Comparison of ENCODE assay signal across 1 cellular context in genomic region chr16:55510185-55510805, GRCh38.
TF ChIP-seq lines count a peak whose summit lies in the region.

No MANE protein-coding gene starts in this region.

TF ChIP-seq in HepG2, 621 proteins besides CTCF, POLR2A, EP300 and RAD21:
- no peak for TF ChIP-seq ZBTB42 (CRISPR knock-in tag; IDR thresholded peaks at IDR 0.05)
- TF ChIP-seq IRX3 (CRISPR knock-in tag; IDR thresholded peaks at IDR 0.05; ENCODE audit: borderline replicate concordance, low read depth) = no peak
- TF ChIP-seq SMC3 (IDR thresholded peaks at IDR 0.05; ENCODE audit: low read length) = no peak
- TF ChIP-seq FOXO1 (CRISPR knock-in tag; IDR thresholded peaks at IDR 0.05) = no peak
- TF ChIP-seq ZNF768 (CRISPR knock-in tag; IDR thresholded peaks at IDR 0.05) = no peak
- no peak for TF ChIP-seq ZNF10 (CRISPR knock-in tag; IDR thresholded peaks at IDR 0.05; ENCODE audit: borderline replicate concordance, low read depth)
- TF ChIP-seq, protein P1, sequence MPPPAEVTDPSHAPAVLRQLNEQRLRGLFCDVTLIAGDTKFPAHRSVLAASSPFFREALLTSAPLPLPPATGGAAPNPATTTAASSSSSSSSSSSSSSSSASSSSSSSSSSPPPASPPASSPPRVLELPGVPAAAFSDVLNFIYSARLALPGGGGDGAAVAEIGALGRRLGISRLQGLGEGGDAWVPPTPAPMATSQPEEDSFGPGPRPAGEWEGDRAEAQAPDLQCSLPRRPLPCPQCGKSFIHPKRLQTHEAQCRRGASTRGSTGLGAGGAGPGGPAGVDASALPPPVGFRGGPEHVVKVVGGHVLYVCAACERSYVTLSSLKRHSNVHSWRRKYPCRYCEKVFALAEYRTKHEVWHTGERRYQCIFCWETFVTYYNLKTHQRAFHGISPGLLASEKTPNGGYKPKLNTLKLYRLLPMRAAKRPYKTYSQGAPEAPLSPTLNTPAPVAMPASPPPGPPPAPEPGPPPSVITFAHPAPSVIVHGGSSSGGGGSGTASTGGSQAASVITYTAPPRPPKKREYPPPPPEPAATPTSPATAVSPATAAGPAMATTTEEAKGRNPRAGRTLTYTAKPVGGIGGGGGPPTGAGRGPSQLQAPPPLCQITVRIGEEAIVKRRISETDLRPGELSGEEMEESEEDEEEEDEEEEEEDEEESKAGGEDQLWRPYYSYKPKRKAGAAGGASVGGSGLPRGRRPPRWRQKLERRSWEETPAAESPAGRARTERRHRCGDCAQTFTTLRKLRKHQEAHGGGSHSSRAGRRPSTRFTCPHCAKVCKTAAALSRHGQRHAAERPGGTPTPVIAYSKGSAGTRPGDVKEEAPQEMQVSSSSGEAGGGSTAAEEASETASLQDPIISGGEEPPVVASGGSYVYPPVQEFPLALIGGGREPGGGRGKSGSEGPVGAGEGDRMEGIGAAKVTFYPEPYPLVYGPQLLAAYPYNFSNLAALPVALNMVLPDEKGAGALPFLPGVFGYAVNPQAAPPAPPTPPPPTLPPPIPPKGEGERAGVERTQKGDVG (CRISPR knock-in tag; IDR thresholded peaks at IDR 0.05; ENCODE audit: borderline replicate concordance) = no peak
- no peak for TF ChIP-seq ZNF670 (CRISPR knock-in tag; IDR thresholded peaks at IDR 0.05; ENCODE audit: borderline replicate concordance)
- TF ChIP-seq, protein P2, sequence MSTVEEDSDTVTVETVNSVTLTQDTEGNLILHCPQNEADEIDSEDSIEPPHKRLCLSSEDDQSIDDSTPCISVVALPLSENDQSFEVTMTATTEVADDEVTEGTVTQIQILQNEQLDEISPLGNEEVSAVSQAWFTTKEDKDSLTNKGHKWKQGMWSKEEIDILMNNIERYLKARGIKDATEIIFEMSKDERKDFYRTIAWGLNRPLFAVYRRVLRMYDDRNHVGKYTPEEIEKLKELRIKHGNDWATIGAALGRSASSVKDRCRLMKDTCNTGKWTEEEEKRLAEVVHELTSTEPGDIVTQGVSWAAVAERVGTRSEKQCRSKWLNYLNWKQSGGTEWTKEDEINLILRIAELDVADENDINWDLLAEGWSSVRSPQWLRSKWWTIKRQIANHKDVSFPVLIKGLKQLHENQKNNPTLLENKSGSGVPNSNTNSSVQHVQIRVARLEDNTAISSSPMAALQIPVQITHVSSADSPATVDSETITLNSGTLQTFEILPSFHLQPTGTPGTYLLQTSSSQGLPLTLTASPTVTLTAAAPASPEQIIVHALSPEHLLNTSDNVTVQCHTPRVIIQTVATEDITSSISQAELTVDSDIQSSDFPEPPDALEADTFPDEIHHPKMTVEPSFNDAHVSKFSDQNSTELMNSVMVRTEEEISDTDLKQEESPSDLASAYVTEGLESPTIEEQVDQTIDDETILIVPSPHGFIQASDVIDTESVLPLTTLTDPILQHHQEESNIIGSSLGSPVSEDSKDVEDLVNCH (CRISPR knock-in tag; IDR thresholded peaks at IDR 0.05) = no peak
- no peak for TF ChIP-seq RFXANK (CRISPR knock-in tag; IDR thresholded peaks at IDR 0.05)
- no peak for TF ChIP-seq PREB (CRISPR knock-in tag; IDR thresholded peaks at IDR 0.05)
- no peak for TF ChIP-seq ZNF607 (CRISPR knock-in tag; IDR thresholded peaks at IDR 0.05; ENCODE audit: borderline replicate concordance)
- TF ChIP-seq, protein P3, sequence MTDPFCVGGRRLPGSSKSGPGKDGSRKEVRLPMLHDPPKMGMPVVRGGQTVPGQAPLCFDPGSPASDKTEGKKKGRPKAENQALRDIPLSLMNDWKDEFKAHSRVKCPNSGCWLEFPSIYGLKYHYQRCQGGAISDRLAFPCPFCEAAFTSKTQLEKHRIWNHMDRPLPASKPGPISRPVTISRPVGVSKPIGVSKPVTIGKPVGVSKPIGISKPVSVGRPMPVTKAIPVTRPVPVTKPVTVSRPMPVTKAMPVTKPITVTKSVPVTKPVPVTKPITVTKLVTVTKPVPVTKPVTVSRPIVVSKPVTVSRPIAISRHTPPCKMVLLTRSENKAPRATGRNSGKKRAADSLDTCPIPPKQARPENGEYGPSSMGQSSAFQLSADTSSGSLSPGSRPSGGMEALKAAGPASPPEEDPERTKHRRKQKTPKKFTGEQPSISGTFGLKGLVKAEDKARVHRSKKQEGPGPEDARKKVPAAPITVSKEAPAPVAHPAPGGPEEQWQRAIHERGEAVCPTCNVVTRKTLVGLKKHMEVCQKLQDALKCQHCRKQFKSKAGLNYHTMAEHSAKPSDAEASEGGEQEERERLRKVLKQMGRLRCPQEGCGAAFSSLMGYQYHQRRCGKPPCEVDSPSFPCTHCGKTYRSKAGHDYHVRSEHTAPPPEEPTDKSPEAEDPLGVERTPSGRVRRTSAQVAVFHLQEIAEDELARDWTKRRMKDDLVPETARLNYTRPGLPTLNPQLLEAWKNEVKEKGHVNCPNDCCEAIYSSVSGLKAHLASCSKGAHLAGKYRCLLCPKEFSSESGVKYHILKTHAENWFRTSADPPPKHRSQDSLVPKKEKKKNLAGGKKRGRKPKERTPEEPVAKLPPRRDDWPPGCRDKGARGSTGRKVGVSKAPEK (CRISPR knock-in tag; IDR thresholded peaks at IDR 0.05; ENCODE audit: borderline replicate concordance) = no peak
- TF ChIP-seq, protein P4, sequence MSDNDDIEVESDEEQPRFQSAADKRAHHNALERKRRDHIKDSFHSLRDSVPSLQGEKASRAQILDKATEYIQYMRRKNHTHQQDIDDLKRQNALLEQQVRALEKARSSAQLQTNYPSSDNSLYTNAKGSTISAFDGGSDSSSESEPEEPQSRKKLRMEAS (IDR thresholded peaks at IDR 0.05) = no peak
- no peak for TF ChIP-seq ZNF605 (CRISPR knock-in tag; IDR thresholded peaks at IDR 0.05)
- TF ChIP-seq RELA (CRISPR knock-in tag; IDR thresholded peaks at IDR 0.05) = no peak
- TF ChIP-seq, protein P5, sequence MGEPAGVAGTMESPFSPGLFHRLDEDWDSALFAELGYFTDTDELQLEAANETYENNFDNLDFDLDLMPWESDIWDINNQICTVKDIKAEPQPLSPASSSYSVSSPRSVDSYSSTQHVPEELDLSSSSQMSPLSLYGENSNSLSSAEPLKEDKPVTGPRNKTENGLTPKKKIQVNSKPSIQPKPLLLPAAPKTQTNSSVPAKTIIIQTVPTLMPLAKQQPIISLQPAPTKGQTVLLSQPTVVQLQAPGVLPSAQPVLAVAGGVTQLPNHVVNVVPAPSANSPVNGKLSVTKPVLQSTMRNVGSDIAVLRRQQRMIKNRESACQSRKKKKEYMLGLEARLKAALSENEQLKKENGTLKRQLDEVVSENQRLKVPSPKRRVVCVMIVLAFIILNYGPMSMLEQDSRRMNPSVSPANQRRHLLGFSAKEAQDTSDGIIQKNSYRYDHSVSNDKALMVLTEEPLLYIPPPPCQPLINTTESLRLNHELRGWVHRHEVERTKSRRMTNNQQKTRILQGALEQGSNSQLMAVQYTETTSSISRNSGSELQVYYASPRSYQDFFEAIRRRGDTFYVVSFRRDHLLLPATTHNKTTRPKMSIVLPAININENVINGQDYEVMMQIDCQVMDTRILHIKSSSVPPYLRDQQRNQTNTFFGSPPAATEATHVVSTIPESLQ (CRISPR knock-in tag; conservative IDR thresholded peaks at IDR 0.05) = no peak
- TF ChIP-seq NFKBIZ (CRISPR knock-in tag; IDR thresholded peaks at IDR 0.05) = no peak
- no peak for TF ChIP-seq NAIF1 (CRISPR knock-in tag; IDR thresholded peaks at IDR 0.05; ENCODE audit: borderline replicate concordance)
